Comparison of ENCODE assay signal across 8 cellular contexts in the genomic region with DNA sequence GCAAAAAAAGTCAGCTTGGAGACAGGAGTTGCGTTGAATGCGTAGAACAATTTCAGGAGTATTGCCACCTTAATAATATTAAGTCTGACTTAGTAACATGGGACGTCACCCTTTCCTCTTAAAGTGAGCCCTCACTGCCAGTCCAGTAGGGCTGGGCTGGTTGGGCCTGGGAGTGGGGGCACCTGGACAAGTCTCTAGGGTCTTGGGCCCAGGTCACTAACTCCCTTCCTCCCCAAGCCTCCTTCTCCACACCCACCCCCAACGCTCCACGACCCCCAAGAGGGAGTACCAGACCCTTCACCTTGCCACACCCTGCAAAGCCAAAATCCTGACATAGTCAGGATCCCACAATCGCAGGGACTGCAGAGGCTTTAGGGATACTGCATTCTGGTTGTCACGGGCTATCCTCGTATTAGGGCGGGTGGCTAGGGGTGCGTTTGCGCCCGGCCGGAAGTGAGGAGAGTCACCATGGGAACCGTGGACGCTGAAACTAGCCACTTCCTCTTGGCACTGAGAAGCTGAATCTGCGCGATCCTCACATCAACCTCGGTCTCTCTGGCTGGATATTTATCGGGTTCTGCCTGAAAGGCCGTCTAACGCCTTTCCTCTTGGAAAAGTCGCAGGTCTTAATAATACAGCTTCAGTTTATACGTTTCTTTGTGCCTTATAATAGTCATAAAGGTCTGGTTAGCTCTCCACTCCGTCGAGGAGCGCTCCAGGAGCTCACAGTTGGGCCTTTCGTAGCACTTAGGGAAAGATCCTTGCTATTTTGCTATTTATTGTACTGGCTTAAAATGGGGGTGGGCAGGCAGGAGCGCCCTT. TPM values are rescaled to one million over a fixed set of nuclear protein-coding genes. Genes with fewer than 3 reads are reported as not detected.
A peak's percentile ranks its signal among the peaks of the same experiment; 100 is the strongest.
DNase-seq lines count a peak whose midpoint lies in the region; ATAC-seq and TF ChIP-seq lines count a peak whose summit lies in the region.

No MANE protein-coding gene starts in this region.

- no peaks in the 10 kb centered on the region for H3K27me3 Mint-ChIP-seq in activated B cell treated with CpG ODN at 0.5 μM for 24 hours

- CTCF ChIA-PET in activated B cell treated with CpG ODN at 0.5 μM for 24 hours (lab: Charles Lee) = interaction anchor here (1.0 to 1.1 kb wide), 2 partner anchors 16 to 60 kb away, joined by 3 to 8 read pairs; a partner anchor contains a TSS

- no peaks in the 10 kb centered on the region for H3K9me3 Mint-ChIP-seq in activated B cell treated with CpG ODN at 0.5 μM for 24 hours

- ATAC-seq in HG02610 (IDR thresholded peaks at IDR 0.05; ENCODE audit: unreplicated experiment) = peak; percentile 100
- peak; percentile 99 for ATAC-seq in activated B cell treated with CpG ODN at 0.5 μM for 24 hours (ENCODE audit: low read depth)

- H3K4me1 Mint-ChIP-seq in activated B cell treated with CpG ODN at 0.5 μM for 24 hours = peaks cover 14% of the 10 kb centered on the region

- POLR2A ChIA-PET in activated B cell treated with CpG ODN at 0.5 μM for 24 hours (lab: Charles Lee) = interaction anchor here (1.0 to 1.7 kb wide), 4 partner anchors 10 to 77 kb away, joined by 3 to 17 read pairs (median 6); a partner anchor contains a TSS

- intact Hi-C loops in activated B cell treated with CpG ODN at 0.5 μM for 24 hours (cut with micrococcal nuclease) = loop anchor here (1.0 kb wide), 5 partner anchors 9 to 59 kb away; a partner anchor contains a TSS

- no peak for TF ChIP-seq CTCF in GM13977 (IDR thresholded peaks at IDR 0.05; ENCODE audit: extremely low read depth, insufficient read depth, missing control alignments)
- TF ChIP-seq CTCF in activated B cell treated with CpG ODN at 0.5 μM for 24 hours (IDR thresholded peaks at IDR 0.05) = no peak

- in situ Hi-C loops in GM13977 (cut with MboI; ENCODE audit: low pct_unique_long_range_greater_than_20kb, low sequenced_read_pairs, unreplicated experiment) = no loop called here

- DNase-seq in GM13977 (ENCODE audit: low spot score) (peak; percentile 91), NCI-H1092 treated with DMSO at 0.1 percent for 48 hours (lab: John Stamatoyannopoulos, UW) (peak; percentile 51), activated B cell treated with CpG ODN at 0.5 μM for 24 hours (peak; percentile 73), dedifferentiated amniotic fluid mesenchymal stem cell (ENCODE audit: extremely low spot score) (peak; percentile 48), kidney tubule cell (ENCODE audit: low spot score) (peak; percentile 75), SW 1271 (lab: John Stamatoyannopoulos, UW) (no peak)
- peak; percentile 58 to 65 for DNase-seq in stimulated activated CD4-positive, alpha-beta T cell treated with anti-CD3 and anti-CD28 coated beads, Interleukin-15, amount 100 ng/mL, for 48 hours (ENCODE audit: low read depth in 2 of 2)

- H3K4me3 Mint-ChIP-seq in activated B cell treated with CpG ODN at 0.5 μM for 24 hours = peak overlapping the region; percentile 83

- peak overlapping the region; percentile 41 for H3K27ac Mint-ChIP-seq in activated B cell treated with CpG ODN at 0.5 μM for 24 hours

- no peaks in the 10 kb centered on the region for H3K36me3 Mint-ChIP-seq in activated B cell treated with CpG ODN at 0.5 μM for 24 hours (ENCODE audit: low read depth)

RNA-seq across cellular contexts. Expression of a gene that starts 10.3 kb away (rescaled TPM):
- 126 and 134 TPM in 2 replicates for total RNA-seq in activated B cell treated with CpG ODN at 0.5 μM for 24 hours

RNA-seq across cellular contexts. Expression of a gene that starts 16.5 kb away (rescaled TPM):
- 101 and 117 TPM in 2 replicates for total RNA-seq in activated B cell treated with CpG ODN at 0.5 μM for 24 hours

RNA-seq across cellular contexts. Expression of a gene that starts 31.5 kb away (rescaled TPM):
- 0.27 and 0.29 TPM in 2 replicates for total RNA-seq in activated B cell treated with CpG ODN at 0.5 μM for 24 hours

Comparison
In these comparisons a context has a peak if more than half of its experiments do, and no peak if none do; other contexts are left out.
1. DNase-seq: peak in GM13977 (single experiment), NCI-H1092 treated with DMSO at 0.1 percent for 48 hours (single experiment), activated B cell treated with CpG ODN at 0.5 μM for 24 hours (single experiment), dedifferentiated amniotic fluid mesenchymal stem cell (single experiment), kidney tubule cell (single experiment) and stimulated activated CD4-positive, alpha-beta T cell treated with anti-CD3 and anti-CD28 coated beads, Interleukin-15, amount 100 ng/mL, for 48 hours (2 of 2); none in SW 1271 (0 of 2).